ENCODE assay signal across 8 cellular contexts in the genomic region with DNA sequence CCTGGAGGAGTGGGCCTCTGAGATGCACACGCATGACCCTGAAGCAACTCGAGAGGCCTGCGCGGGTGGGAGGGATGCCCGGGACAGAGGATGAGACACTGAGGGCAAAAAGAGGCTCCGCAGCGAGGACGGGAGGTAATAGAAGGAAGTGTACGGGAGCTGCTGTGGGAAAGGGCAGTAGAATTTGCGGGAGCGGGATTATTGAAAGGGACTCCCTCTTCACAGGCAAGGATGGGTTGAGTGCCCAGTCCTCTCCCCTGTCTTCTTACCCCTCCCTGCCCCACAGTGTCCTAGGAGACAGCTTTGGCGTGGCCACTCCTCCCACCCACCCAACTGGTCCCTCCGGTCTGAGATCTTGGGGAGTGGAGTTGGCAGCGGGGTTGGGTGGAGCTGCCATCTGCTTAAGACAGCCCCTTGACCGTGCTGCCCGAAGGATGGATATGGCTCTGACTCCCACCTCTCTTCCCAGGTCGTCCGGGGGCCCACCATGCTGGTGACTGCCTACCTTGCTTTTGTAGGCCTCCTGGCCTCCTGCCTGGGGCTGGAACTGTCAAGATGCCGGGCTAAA. TPM values are rescaled to one million over a fixed set of nuclear protein-coding genes. Genes with fewer than 3 reads are reported as not detected.
DNase-seq lines count a peak whose midpoint lies in the region; ATAC-seq and TF ChIP-seq lines count a peak whose summit lies in the region.

No MANE protein-coding gene starts in this region.

- H3K36me3 ChIP-seq in NT2/D1 (ENCODE audit: insufficient read depth, insufficient read length, low read length) (peaks cover 22% of the 10 kb centered on the region), mesodermal cell (ENCODE audit: control insufficient read depth, insufficient read depth, low read length) (peaks cover 22% of the 10 kb centered on the region), uterus (no peaks in the 10 kb centered on the region)

- no peak for TF ChIP-seq CTCF in uterus (IDR thresholded peaks at IDR 0.05)

- DNase-seq in NT2/D1 (ENCODE audit: low read depth, low spot score) (no peak), dermis blood vessel endothelial cell (peak; percentile 19), uterus (peak in 1 of 2 donors; percentile 31), KBM-7 (no peak), G401 (ENCODE audit: low spot score) (no peak), NCI-H187 treated with DMSO at 0.1 percent for 48 hours (lab: John Stamatoyannopoulos, UW) (no peak)

- no peaks in the 10 kb centered on the region for H3K9me3 ChIP-seq in NT2/D1 (ENCODE audit: insufficient read depth, low read length)
- H3K9me3 ChIP-seq in mesodermal cell (ENCODE audit: control insufficient read depth, low read length) = no peaks in the 10 kb centered on the region
- no peaks in the 10 kb centered on the region for H3K9me3 ChIP-seq in uterus

- peak; percentile 3 for ATAC-seq in GM18909 (IDR thresholded peaks at IDR 0.05; ENCODE audit: poor library complexity, unreplicated experiment)

- peak overlapping the region; percentile 60 for H3K27ac ChIP-seq in mesodermal cell (ENCODE audit: low read depth, low read length, severe bottlenecking)
- peak overlapping the region; percentile 89 to 93 for H3K27ac ChIP-seq in uterus

- intact Hi-C loops in uterus (cut with DNase I; ENCODE audit: low total_unique reads) = loop anchor here (5.0 kb wide), 1 partner anchor 35 kb away; no protein-coding TSS in a partner anchor

- WGBS in mesodermal cell (ENCODE audit: insufficient coverage in 2 of 2), 2 experiments = 18 to 19% methylated on average over 9 to 15 of the region's 19 CpGs

- in situ Hi-C loops in KBM-7 (cut with MboI; ENCODE audit: low pct_unique_long_range_greater_than_20kb, low sequenced_read_pairs) = no loop called here
- in situ Hi-C loops in G401 (cut with HindIII; ENCODE audit: low sequenced_read_pairs) = no loop called here

- no peak for TF ChIP-seq POLR2A in uterus (IDR thresholded peaks at IDR 0.05)

- H3K4me3 ChIP-seq in NT2/D1 (ENCODE audit: insufficient read length, low read depth) (peak overlapping the region; percentile 92), mesodermal cell (ENCODE audit: extremely low read depth, insufficient read depth, low read length, poor library complexity, severe bottlenecking) (peak overlapping the region; percentile 81), uterus (peak overlapping the region; percentile 65 to 72)

- H3K9ac ChIP-seq in NT2/D1 (ENCODE audit: insufficient read length, low read depth) = peak overlapping the region; percentile 92

- H3K4me1 ChIP-seq in NT2/D1 (ENCODE audit: insufficient read depth, insufficient read length) (peaks cover 8% of the 10 kb centered on the region), mesodermal cell (ENCODE audit: control insufficient read depth, insufficient read depth, low read length, poor library complexity, severe bottlenecking) (peaks cover 5% of the 10 kb centered on the region), uterus (peaks cover 0 to 17% of the 10 kb centered on the region in 2 donors)

- H3K27me3 ChIP-seq in NT2/D1 (ENCODE audit: insufficient read depth, insufficient read length) (no peaks in the 10 kb centered on the region), uterus (no peaks in the 10 kb centered on the region)

RNA-seq across cellular contexts. Expression of gene ESPL1, which starts 15.7 kb away (rescaled TPM):
- total RNA-seq in dermis blood vessel endothelial cell = 4.8 and 16.5 TPM in 2 replicates
- 22.4 TPM for polyA plus RNA-seq in mesodermal cell (2013, experiment 1 of 2)
- 21.1 TPM for polyA plus RNA-seq in mesodermal cell (2013, experiment 2 of 2)
- 1 to 10 TPM in 1 of 4 donors, under 1 TPM in 1, not detected in 2; 0.12 to 4.5 TPM for total RNA-seq in uterus
- total RNA-seq in G401 (2014; rRNA removed; shearing (Covaris generic)) = 21.8 and 23.1 TPM in 2 replicates

RNA-seq across cellular contexts. Expression of gene RARG, which starts 20.4 kb away (rescaled TPM):
- total RNA-seq in dermis blood vessel endothelial cell = 11.7 and 17.7 TPM in 2 replicates
- 39.7 TPM for polyA plus RNA-seq in mesodermal cell (2013, experiment 1 of 2)
- 36.9 TPM for polyA plus RNA-seq in mesodermal cell (2013, experiment 2 of 2)
- 10 to 100 TPM in 2 of 4 donors, 1 to 10 TPM in 2; 2.6 to 65.6 (median 28.9) TPM for total RNA-seq in uterus
- total RNA-seq in G401 (2014; rRNA removed; shearing (Covaris generic)) = 48.6 and 58.9 TPM in 2 replicates

RNA-seq across cellular contexts. Expression of gene PFDN5, which starts 42.9 kb away (rescaled TPM):
- total RNA-seq in dermis blood vessel endothelial cell = 185 and 491 TPM in 2 replicates
- 554 TPM for polyA plus RNA-seq in mesodermal cell (2013, experiment 1 of 2)
- 537 TPM for polyA plus RNA-seq in mesodermal cell (2013, experiment 2 of 2)
- 1,000 to 10,000 TPM in 2 of 4 donors, 100 to 1,000 TPM in 2; 347 to 1,573 (median 972) TPM for total RNA-seq in uterus
- total RNA-seq in G401 (2014; rRNA removed; shearing (Covaris generic)) = 302 and 381 TPM in 2 replicates

RNA-seq across cellular contexts. Expression of gene ITGB7, which starts 45.4 kb away (rescaled TPM):
- total RNA-seq in dermis blood vessel endothelial cell = 0.19 and 0.34 TPM in 2 replicates
- 0.44 TPM for polyA plus RNA-seq in mesodermal cell (2013, experiment 1 of 2)
- polyA plus RNA-seq in mesodermal cell (2013, experiment 2 of 2) = 0.10 TPM
- 1 to 10 TPM in 3 of 4 donors, not detected in 1; 2.0 to 3.8 (median 2.4) TPM for total RNA-seq in uterus
- total RNA-seq in G401 (2014; rRNA removed; shearing (Covaris generic)) = 0.41 and 0.49 TPM in 2 replicates

RNA-seq across cellular contexts. Expression of gene MYG1, which starts 47.1 kb away (rescaled TPM):
- total RNA-seq in dermis blood vessel endothelial cell = 35.2 and 43.1 TPM in 2 replicates
- polyA plus RNA-seq in mesodermal cell (2013, experiment 1 of 2) = 57.8 TPM
- polyA plus RNA-seq in mesodermal cell (2013, experiment 2 of 2) = 56.8 TPM
- total RNA-seq in uterus = 10 to 100 TPM; 10.2 to 59.3 (median 33.9) TPM
- 43.8 and 43.9 TPM in 2 replicates for total RNA-seq in G401 (2014; rRNA removed; shearing (Covaris generic))
